ENCODE assay signal across 20 cellular contexts in genomic region chr18:72316497-72316896, GRCh38.
DNase-seq lines count a peak whose midpoint lies in the region; ATAC-seq, FAIRE-seq and TF ChIP-seq lines count a peak whose summit lies in the region.
"Had no signal": no experiment of that assay in that cellular context is flagged by ENCODE, and none has a peak within 500 bp of the region (broad histone marks: within the 10 kb centered on the region; RNA-seq: fewer than 3 reads in every experiment).

No MANE protein-coding gene starts in this region.

- intact Hi-C loops in HepG2 (cut with micrococcal nuclease; ENCODE audit: unreplicated experiment) (no loop called here), right lobe of liver (cut with DNase I) (no loop called here), IMR-90 (cut with micrococcal nuclease) (no loop called here), K562 (cut with micrococcal nuclease) (no loop called here), Right ventricle myocardium superior (cut with DNase I) (no loop called here)

- H3K27ac ChIP-seq in HepG2 (ENCODE audit: extremely low read length, insufficient read depth, low read length) (no peak overlapping the region), right lobe of liver (no peak overlapping the region), IMR-90 (ENCODE audit: insufficient read depth, low read length) (no peak overlapping the region), K562 (ENCODE audit: extremely low read depth, low read depth, low read length) (no peak overlapping the region), Karpas-422 (ENCODE audit: low read length) (no peak overlapping the region)
- H3K27ac ChIP-seq: 22Rv1, BLaER1 had no signal

- in situ Hi-C loops in HepG2 (cut with HindIII; ENCODE audit: extremely low pct_ligation_motif_present, low pct_unique_long_range_greater_than_20kb), result no loop called here
- in situ Hi-C loops in IMR-90 (cut with MboI; ENCODE audit: low sequenced_read_pairs), result no loop called here
- in situ Hi-C loops in K562 (cut with MboI), result no loop called here

- BruUV-seq in HepG2 (replicated peaks; lab: Mats Ljungman, UMichigan), result no TSS peak
- no TSS peak for BruUV-seq in IMR-90 (replicated peaks; lab: Mats Ljungman, UMichigan)
- no TSS peak for BruUV-seq in K562 (replicated peaks; lab: Mats Ljungman, UMichigan)

- TF ChIP-seq POLR2A in HepG2 (IDR thresholded peaks at IDR 0.05; ENCODE audit: insufficient read depth in 1 of 2, low read depth in 2 of 2, low read length in 2 of 2) (no peak), right lobe of liver (IDR thresholded peaks at IDR 0.05) (no peak), IMR-90 (IDR thresholded peaks at IDR 0.05; ENCODE audit: low read depth, low read length) (no peak), K562 (conservative IDR thresholded peaks at IDR 0.05) (no peak)

- POLR2A ChIA-PET in HepG2 (lab: Yijun Ruan, JAX), result no interaction called here
- POLR2A ChIA-PET in IMR-90 (lab: Charles Lee; ENCODE audit: unreplicated experiment), result no interaction called here
- POLR2A ChIA-PET in K562 (lab: Yijun Ruan, JAX), result no interaction called here

- no peak overlapping the region for H2BK15ac ChIP-seq in IMR-90 (ENCODE audit: low read depth, low read length)

- H3K36me3 ChIP-seq in HepG2 (replicated peaks in 1 of 2; ENCODE audit: control insufficient read depth in 1 of 2, insufficient read depth in 2 of 2, low read length in 2 of 2) (no peaks in the 10 kb centered on the region), right lobe of liver (no peaks in the 10 kb centered on the region), IMR-90 (ENCODE audit: control insufficient read depth, insufficient read depth, low read length) (no peaks in the 10 kb centered on the region), K562 (ENCODE audit: control insufficient read depth, insufficient read depth, low read length) (no peaks in the 10 kb centered on the region), Karpas-422 (ENCODE audit: insufficient read depth, low read length) (no peaks in the 10 kb centered on the region)
- H3K36me3 ChIP-seq: BE2C, BLaER1 had no signal

- dilution Hi-C loops in IMR-90 (cut with HindIII; ENCODE audit: low sequenced_read_pairs, unreplicated experiment), result no loop called here

- TF ChIP-seq EP300 in HepG2 (IDR thresholded peaks at IDR 0.05; ENCODE audit: low read depth in 2 of 2, low read length in 2 of 2) (no peak), HepG2 (CRISPR knock-in tag; IDR thresholded peaks at IDR 0.05; ENCODE audit: borderline replicate concordance) (no peak), K562 (IDR thresholded peaks at IDR 0.05; ENCODE audit: low read length) (no peak)

- H4K5ac ChIP-seq in IMR-90 (ENCODE audit: low read depth, low read length), result no peak overlapping the region

- no peak overlapping the region for H3K23ac ChIP-seq in IMR-90 (ENCODE audit: low read depth, low read length)

- no peak overlapping the region for H4K91ac ChIP-seq in IMR-90 (ENCODE audit: insufficient read depth, low read depth, low read length)

- no peak overlapping the region for H3K14ac ChIP-seq in IMR-90 (replicated peaks; ENCODE audit: low read depth, low read length)

- H3K27me3 ChIP-seq in HepG2 (ENCODE audit: control insufficient read depth in 1 of 2, insufficient read depth in 2 of 2, low read length in 2 of 2), result no peaks in the 10 kb centered on the region
- no peaks in the 10 kb centered on the region for H3K27me3 ChIP-seq in right lobe of liver
- H3K27me3 ChIP-seq in IMR-90 (ENCODE audit: control insufficient read depth, insufficient read depth, low read length), result no peaks in the 10 kb centered on the region
- no peaks in the 10 kb centered on the region for H3K27me3 ChIP-seq in K562 (ENCODE audit: control insufficient read depth in 2 of 2, insufficient read depth in 2 of 2, low read length in 2 of 2)
- H3K27me3 ChIP-seq in Karpas-422 (ENCODE audit: low read length), result no peaks in the 10 kb centered on the region
- H3K27me3 ChIP-seq: BE2C, BLaER1 had no signal

- H2AFZ ChIP-seq in HepG2 (ENCODE audit: low read length) (no peak overlapping the region), IMR-90 (replicated peaks; ENCODE audit: low read length, poor library complexity) (no peak overlapping the region), K562 (ENCODE audit: low read depth, low read length) (no peak overlapping the region), Karpas-422 (ENCODE audit: low read length) (no peak overlapping the region)

- H3K4me1 ChIP-seq in HepG2 (ENCODE audit: insufficient read depth, low read length), result no peaks in the 10 kb centered on the region
- H3K4me1 ChIP-seq in right lobe of liver, result no peaks in the 10 kb centered on the region
- H3K4me1 ChIP-seq in IMR-90 (ENCODE audit: control insufficient read depth, insufficient read depth, low read length), result no peaks in the 10 kb centered on the region
- H3K4me1 ChIP-seq in K562 (replicated peaks in 1 of 2; ENCODE audit: control insufficient read depth in 2 of 2, insufficient read depth in 2 of 2, low read length in 2 of 2), result no peaks in the 10 kb centered on the region
- H3K4me1 ChIP-seq in Karpas-422 (ENCODE audit: low read length), result no peaks in the 10 kb centered on the region
- H3K4me1 ChIP-seq: BE2C, BLaER1 had no signal

- no peaks in the 10 kb centered on the region for H4K20me1 ChIP-seq in HepG2 (ENCODE audit: insufficient read depth, low read length)
- H4K20me1 ChIP-seq in IMR-90 (ENCODE audit: insufficient read depth, low read length), result no peaks in the 10 kb centered on the region
- H4K20me1 ChIP-seq in K562 (replicated peaks; ENCODE audit: control insufficient read depth, insufficient read depth, low read length), result no peaks in the 10 kb centered on the region
- H4K20me1 ChIP-seq in Karpas-422 (ENCODE audit: insufficient read depth, low read depth, low read length), result no peaks in the 10 kb centered on the region
- H4K20me1 ChIP-seq: BLaER1 had no signal

- H3K4me2 ChIP-seq in HepG2 (ENCODE audit: low read depth, low read length), result no peak overlapping the region
- no peak overlapping the region for H3K4me2 ChIP-seq in IMR-90 (ENCODE audit: low read depth, low read length)
- H3K4me2 ChIP-seq in K562 (ENCODE audit: insufficient read depth, low read length), result no peak overlapping the region
- H3K4me2 ChIP-seq in Karpas-422 (ENCODE audit: low read depth, low read length, poor library complexity, severe bottlenecking), result no peak overlapping the region
- H3K4me2 ChIP-seq: BLaER1 had no signal

- H2AK9ac ChIP-seq in IMR-90 (replicated peaks; ENCODE audit: low read depth, low read length, poor library complexity), result no peak overlapping the region

- H3K56ac ChIP-seq in IMR-90 (ENCODE audit: extremely low read depth, insufficient read depth, low read length), result no peak overlapping the region

- FAIRE-seq in HepG2 (lab: Jason Lieb, UNC) (no peak), K562 (lab: Jason Lieb, UNC) (no peak)
- FAIRE-seq: G401.6, GM12891, GM19239 had no signal

- no peak overlapping the region for H3K18ac ChIP-seq in IMR-90 (ENCODE audit: low read depth, low read length)

- H3K79me1 ChIP-seq in IMR-90 (ENCODE audit: low read depth in 1 of 2, low read length in 2 of 2), result no peaks in the 10 kb centered on the region

- H3K9me2 ChIP-seq in Karpas-422 (replicated peaks; ENCODE audit: insufficient read depth, low read length), result no peaks in the 10 kb centered on the region

- H3K9ac ChIP-seq in HepG2 (ENCODE audit: insufficient read depth, low read depth, low read length) (no peak overlapping the region), IMR-90 (ENCODE audit: low read depth, low read length) (no peak overlapping the region), K562 (ENCODE audit: insufficient read depth in 1 of 2, low read depth in 2 of 2, low read length in 2 of 2) (no peak overlapping the region), Karpas-422 (ENCODE audit: low read length) (no peak overlapping the region)
- H3K9ac ChIP-seq: BLaER1 had no signal

- no peak for DNase-seq in HepG2 (ENCODE audit: low spot score)
- DNase-seq in right lobe of liver, result no peak
- DNase-seq in IMR-90, result no peak
- no peak for DNase-seq in K562 (ENCODE audit: extremely low read depth in 1 of 4, low spot score in 3 of 4)
- no peak for DNase-seq in Right ventricle myocardium superior
- DNase-seq in Karpas-422, result no peak
- DNase-seq: ACHN; BE2C; C1 segment of cervical spinal cord; CD4-positive, alpha-beta memory T cell; CD4-positive, CD25-positive, alpha-beta regulatory T cell; CD8-positive, alpha-beta memory T cell; COR-L47; DMS79 treated with DMSO at 0.1 percent for 48 hours; GF-D8 had no signal

- under 1% methylated on average over 3 of the region's 3 CpGs for WGBS in HepG2 (ENCODE audit: low lambda C conversion rate)
- 37% methylated on average over 3 of the region's 3 CpGs for WGBS in right lobe of liver (ENCODE audit: insufficient coverage, low coverage, low lambda C conversion rate, missing lambda C conversion rate)
- no CpG with 5 or more reads among the region's 3 CpGs for WGBS in IMR-90 (ENCODE audit: extremely low coverage in 2 of 2, insufficient read length in 1 of 2), 2 experiments
- WGBS in K562 (ENCODE audit: insufficient coverage, low coverage, missing lambda C conversion rate), result 0% methylated on average over 3 of the region's 3 CpGs

- CTCF ChIA-PET in HepG2 (lab: Yijun Ruan, JAX; ENCODE audit: low intra/inter-chr PET ratio, low total read pairs), result no interaction called here
- CTCF ChIA-PET in IMR-90 (lab: Yijun Ruan, JAX), result no interaction called here
- CTCF ChIA-PET in K562 (lab: Yijun Ruan, JAX; ENCODE audit: low intra/inter-chr PET ratio), result no interaction called here

- ATAC-seq in HepG2 (no peak), right lobe of liver (no peak), IMR-90 (ENCODE audit: low read depth) (no peak), K562 (no peak), Right ventricle myocardium superior (ENCODE audit: poor library complexity) (no peak)

- TF ChIP-seq CTCF in HepG2 (CRISPR knock-in tag; IDR thresholded peaks at IDR 0.05) (no peak), right lobe of liver (IDR thresholded peaks at IDR 0.05) (no peak), IMR-90 (conservative IDR thresholded peaks at IDR 0.05; ENCODE audit: low read depth, low read length) (no peak), K562 (IDR thresholded peaks at IDR 0.05 in 2 of 3, conservative IDR thresholded peaks at IDR 0.05 in 1 of 3; ENCODE audit: insufficient read depth in 2 of 3, low read depth in 1 of 3, low read length in 3 of 3) (no peak)

- no peak overlapping the region for H4K8ac ChIP-seq in IMR-90 (ENCODE audit: low read depth in 2 of 2, low read length in 2 of 2)

- H2AK5ac ChIP-seq in IMR-90 (ENCODE audit: low read depth, low read length), result no peak overlapping the region

- no peaks in the 10 kb centered on the region for H3K9me1 ChIP-seq in IMR-90 (ENCODE audit: insufficient read depth, low read length)
- H3K9me1 ChIP-seq in K562 (ENCODE audit: control insufficient read depth, insufficient read depth, low read length), result no peaks in the 10 kb centered on the region

- TF ChIP-seq RAD21 in HepG2 (CRISPR knock-in tag; IDR thresholded peaks at IDR 0.05) (no peak), IMR-90 (IDR thresholded peaks at IDR 0.05; ENCODE audit: low read length) (no peak), K562 (CRISPR knock-in tag; conservative IDR thresholded peaks at IDR 0.05 in 1 of 2, IDR thresholded peaks at IDR 0.05 in 1 of 2) (no peak)

- no peak overlapping the region for H3K4me3 ChIP-seq in HepG2 (replicated peaks in 1 of 3; ENCODE audit: insufficient read depth in 1 of 3, low read depth in 2 of 3, low read length in 3 of 3)
- no peak overlapping the region for H3K4me3 ChIP-seq in right lobe of liver
- no peak overlapping the region for H3K4me3 ChIP-seq in IMR-90 (ENCODE audit: insufficient read depth, low read depth, low read length)
- no peak overlapping the region for H3K4me3 ChIP-seq in K562
- H3K4me3 ChIP-seq in Karpas-422 (ENCODE audit: low read length), result no peak overlapping the region
- H3K4me3 ChIP-seq: BLaER1 had no signal

- H3K79me2 ChIP-seq in HepG2 (ENCODE audit: insufficient read depth, low read length) (no peaks in the 10 kb centered on the region), K562 (ENCODE audit: control insufficient read depth, insufficient read depth, low read length) (no peaks in the 10 kb centered on the region), Karpas-422 (ENCODE audit: low read length) (no peaks in the 10 kb centered on the region)

- H3K9me3 ChIP-seq in HepG2 (ENCODE audit: low read length), result no peaks in the 10 kb centered on the region
- H3K9me3 ChIP-seq in right lobe of liver, result no peaks in the 10 kb centered on the region
- peaks cover 8% of the 10 kb centered on the region for H3K9me3 ChIP-seq in IMR-90 (ENCODE audit: control insufficient read depth, insufficient read depth, low read length)
- H3K9me3 ChIP-seq in K562 (replicated peaks; ENCODE audit: control insufficient read depth, insufficient read depth, low read depth, low read length), result no peaks in the 10 kb centered on the region; the same call in 1 of the 2 replicates
- H3K9me3 ChIP-seq in Karpas-422 (ENCODE audit: low read length), result peaks cover 63% of the 10 kb centered on the region
- H3K9me3 ChIP-seq: BE2C, BLaER1 had no signal

- H2BK120ac ChIP-seq in IMR-90 (ENCODE audit: low read depth, low read length), result no peak overlapping the region

- H2BK20ac ChIP-seq in IMR-90 (ENCODE audit: low read depth, low read length), result no peak overlapping the region

- no peak overlapping the region for H2BK5ac ChIP-seq in IMR-90 (ENCODE audit: low read depth, low read length, poor library complexity, severe bottlenecking)

- H3K4ac ChIP-seq in IMR-90 (ENCODE audit: low read depth, low read length), result no peak overlapping the region

Comparison
In these comparisons a context has a peak if more than half of its experiments do, and no peak if none do; other contexts are left out.
1. Of the 241 proteins assayed by ChIP-seq in both HepG2 and K562: peak only in HepG2: MAFF; only in K562: none; in both: MAFK; in neither: 239.